Comparison of ENCODE assay signal across 12 cellular contexts in the genomic region with DNA sequence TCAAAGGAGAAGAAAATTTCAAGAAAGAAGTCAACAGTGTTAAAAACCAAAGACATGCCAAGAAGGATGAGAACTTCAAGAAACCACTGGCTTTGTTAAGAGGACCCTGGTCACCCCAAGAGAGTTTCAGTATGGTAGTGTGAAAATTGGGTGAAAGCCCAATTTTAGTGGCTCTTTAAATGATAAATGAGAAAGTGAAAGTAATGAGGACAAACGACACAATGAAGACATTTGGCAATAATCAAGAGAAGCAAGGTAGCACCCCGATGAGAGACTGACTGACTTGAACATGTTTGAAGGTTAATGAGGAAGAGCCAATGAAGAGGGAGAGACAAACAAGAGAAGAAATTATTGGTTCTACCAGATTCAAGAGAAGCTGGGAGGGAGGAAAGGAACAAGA. TPM values are rescaled to one million over a fixed set of nuclear protein-coding genes. Genes with fewer than 3 reads are reported as not detected.
A peak's percentile ranks its signal among the peaks of the same experiment; 100 is the strongest.
DNase-seq lines count a peak whose midpoint lies in the region; ATAC-seq, FAIRE-seq and TF ChIP-seq lines count a peak whose summit lies in the region.
"Had no signal": no experiment of that assay in that cellular context is flagged by ENCODE, and none has a peak within 500 bp of the region (broad histone marks: within the 10 kb centered on the region; RNA-seq: fewer than 3 reads in every experiment).

No MANE protein-coding gene starts in this region.

- no peak for TF ChIP-seq EP300 in HepG2 (IDR thresholded peaks at IDR 0.05; ENCODE audit: low read depth in 2 of 2, low read length in 2 of 2)
- TF ChIP-seq EP300 in HepG2 (CRISPR knock-in tag; IDR thresholded peaks at IDR 0.05; ENCODE audit: borderline replicate concordance) = no peak

- H3K9ac ChIP-seq in HepG2 (ENCODE audit: insufficient read depth, low read depth, low read length) = no peak overlapping the region

- H3K4me1 Mint-ChIP-seq in activated T-helper 17 cell treated with anti-CD3 and anti-CD28 coated beads, Interleukin-2, amount 50 U/mL, for 72 hours = no peaks in the 10 kb centered on the region
- H3K4me1 Mint-ChIP-seq in T-helper 2 cell treated with Interferon-gamma antibody and Interleukin-4, amounts not matched to agents 5 μg/mL and 100 μg/mL, for 36 hours (ENCODE audit: low read depth) = peaks cover 5% of the 10 kb centered on the region

- no peak overlapping the region for H3K4me3 Mint-ChIP-seq in activated T-helper 17 cell treated with anti-CD3 and anti-CD28 coated beads, Interleukin-2, amount 50 U/mL, for 72 hours
- H3K4me3 Mint-ChIP-seq in T-helper 2 cell treated with Interferon-gamma antibody and Interleukin-4, amounts not matched to agents 5 μg/mL and 100 μg/mL, for 36 hours = no peak overlapping the region
- H3K4me3 Mint-ChIP-seq: GM23338 had no signal

- no peaks in the 10 kb centered on the region for H3K27me3 ChIP-seq in right lobe of liver
- H3K27me3 ChIP-seq in HepG2 (ENCODE audit: control insufficient read depth in 1 of 2, insufficient read depth in 2 of 2, low read length in 2 of 2) = no peaks in the 10 kb centered on the region
- H3K27me3 ChIP-seq in thymus (ENCODE audit: control insufficient read depth, insufficient read depth) = no peaks in the 10 kb centered on the region
- H3K27me3 ChIP-seq: SJCRH30 had no signal

- H3K4me3 ChIP-seq in right lobe of liver = no peak overlapping the region
- H3K4me3 ChIP-seq in HepG2 (replicated peaks in 1 of 3; ENCODE audit: insufficient read depth in 1 of 3, low read depth in 2 of 3, low read length in 3 of 3) = no peak overlapping the region
- no peak overlapping the region for H3K4me3 ChIP-seq in thymus (ENCODE audit: low read length)
- H3K4me3 ChIP-seq: GM23338, SJCRH30 had no signal

- no peaks in the 10 kb centered on the region for H4K20me1 ChIP-seq in HepG2 (ENCODE audit: insufficient read depth, low read length)

- no peak for DNase-seq in right lobe of liver
- DNase-seq in HepG2 (ENCODE audit: low spot score) = no peak
- DNase-seq in GM20000 (ENCODE audit: low spot score) = no peak
- no peak for DNase-seq in D341Med (ENCODE audit: low spot score)
- no peak for DNase-seq in T-helper 2 cell treated with Interferon-gamma antibody and Interleukin-4, amounts not matched to agents 5 μg/mL and 100 μg/mL, for 36 hours (ENCODE audit: low spot score)
- DNase-seq: C1 segment of cervical spinal cord, SJCRH30 had no signal

- H3K4me1 ChIP-seq in right lobe of liver = peaks cover 0 to 8% (median 3%) of the 10 kb centered on the region in 4 donors
- no peaks in the 10 kb centered on the region for H3K4me1 ChIP-seq in HepG2 (ENCODE audit: insufficient read depth, low read length)
- H3K4me1 ChIP-seq in thymus (ENCODE audit: control insufficient read depth, insufficient read depth, low read length) = peaks cover 9% of the 10 kb centered on the region
- H3K4me1 ChIP-seq: SJCRH30 had no signal

- no TSS peak for BruUV-seq in HepG2 (replicated peaks; lab: Mats Ljungman, UMichigan)

- in situ Hi-C loops in HepG2 (cut with HindIII; ENCODE audit: extremely low pct_ligation_motif_present, low pct_unique_long_range_greater_than_20kb) = no loop called here

- no peaks in the 10 kb centered on the region for H3K9me3 ChIP-seq in right lobe of liver
- H3K9me3 ChIP-seq in HepG2 (ENCODE audit: low read length) = no peaks in the 10 kb centered on the region
- H3K9me3 ChIP-seq in thymus (ENCODE audit: control insufficient read depth) = no peaks in the 10 kb centered on the region
- H3K9me3 ChIP-seq: SJCRH30 had no signal

- WGBS in right lobe of liver (ENCODE audit: insufficient coverage, low coverage, low lambda C conversion rate, missing lambda C conversion rate) = 0% methylated on average over 2 of the region's 2 CpGs
- WGBS in HepG2 (ENCODE audit: low lambda C conversion rate) = 0% methylated on average over 2 of the region's 2 CpGs
- under 1% methylated on average over 2 of the region's 2 CpGs for WGBS in thymus

- H3K9me3 Mint-ChIP-seq in activated T-helper 17 cell treated with anti-CD3 and anti-CD28 coated beads, Interleukin-2, amount 50 U/mL, for 72 hours = no peaks in the 10 kb centered on the region
- peaks cover 3% of the 10 kb centered on the region for H3K9me3 Mint-ChIP-seq in T-helper 2 cell treated with Interferon-gamma antibody and Interleukin-4, amounts not matched to agents 5 μg/mL and 100 μg/mL, for 36 hours
- H3K9me3 Mint-ChIP-seq: GM23338 had no signal

- H3K36me3 Mint-ChIP-seq in activated T-helper 17 cell treated with anti-CD3 and anti-CD28 coated beads, Interleukin-2, amount 50 U/mL, for 72 hours (ENCODE audit: low read depth) = no peaks in the 10 kb centered on the region
- H3K36me3 Mint-ChIP-seq in T-helper 2 cell treated with Interferon-gamma antibody and Interleukin-4, amounts not matched to agents 5 μg/mL and 100 μg/mL, for 36 hours (ENCODE audit: low read depth) = no peaks in the 10 kb centered on the region

- no peak for TF ChIP-seq POLR2A in right lobe of liver (IDR thresholded peaks at IDR 0.05)
- TF ChIP-seq POLR2A in HepG2 (IDR thresholded peaks at IDR 0.05; ENCODE audit: insufficient read depth in 1 of 2, low read depth in 2 of 2, low read length in 2 of 2) = no peak

- no peak overlapping the region for H2AFZ ChIP-seq in HepG2 (ENCODE audit: low read length)

- intact Hi-C loops in right lobe of liver (cut with DNase I) (loop anchor here in 1 of 2 donors (10.0 kb wide), 1 partner anchor 290 kb away; the partner anchor contains the start of gene PRKACB), HepG2 (cut with micrococcal nuclease; ENCODE audit: unreplicated experiment) (no loop called here)

- no peak overlapping the region for H3K27ac ChIP-seq in right lobe of liver
- no peak overlapping the region for H3K27ac ChIP-seq in HepG2 (ENCODE audit: extremely low read length, insufficient read depth, low read length)
- peak overlapping the region; percentile 37 for H3K27ac ChIP-seq in thymus (ENCODE audit: low read depth)
- H3K27ac ChIP-seq: SJCRH30 had no signal

- no peak for TF ChIP-seq CTCF in right lobe of liver (IDR thresholded peaks at IDR 0.05)
- TF ChIP-seq CTCF in HepG2 (CRISPR knock-in tag; IDR thresholded peaks at IDR 0.05) = no peak
- no peak for TF ChIP-seq CTCF in GM20000 (IDR thresholded peaks at IDR 0.05; ENCODE audit: extremely low read depth, missing control alignments)

- no peaks in the 10 kb centered on the region for H3K79me2 ChIP-seq in HepG2 (ENCODE audit: insufficient read depth, low read length)

- no peak overlapping the region for H3K4me2 ChIP-seq in HepG2 (ENCODE audit: low read depth, low read length)
- H3K4me2 ChIP-seq: GM23338 had no signal

- no peaks in the 10 kb centered on the region for H3K27me3 Mint-ChIP-seq in activated T-helper 17 cell treated with anti-CD3 and anti-CD28 coated beads, Interleukin-2, amount 50 U/mL, for 72 hours
- peaks cover 4% of the 10 kb centered on the region for H3K27me3 Mint-ChIP-seq in T-helper 2 cell treated with Interferon-gamma antibody and Interleukin-4, amounts not matched to agents 5 μg/mL and 100 μg/mL, for 36 hours (ENCODE audit: low read depth)

- CTCF ChIA-PET in HepG2 (lab: Yijun Ruan, JAX; ENCODE audit: low intra/inter-chr PET ratio, low total read pairs) = no interaction called here

- H3K36me3 ChIP-seq in right lobe of liver (no peaks in the 10 kb centered on the region), HepG2 (replicated peaks in 1 of 2; ENCODE audit: control insufficient read depth in 1 of 2, insufficient read depth in 2 of 2, low read length in 2 of 2) (no peaks in the 10 kb centered on the region), thymus (ENCODE audit: control insufficient read depth, insufficient read depth) (no peaks in the 10 kb centered on the region)
- H3K36me3 ChIP-seq: SJCRH30 had no signal

- no peak for TF ChIP-seq RAD21 in HepG2 (CRISPR knock-in tag; IDR thresholded peaks at IDR 0.05)

- no peak overlapping the region for H3K27ac Mint-ChIP-seq in activated T-helper 17 cell treated with anti-CD3 and anti-CD28 coated beads, Interleukin-2, amount 50 U/mL, for 72 hours
- H3K27ac Mint-ChIP-seq in T-helper 2 cell treated with Interferon-gamma antibody and Interleukin-4, amounts not matched to agents 5 μg/mL and 100 μg/mL, for 36 hours = no peak overlapping the region
- H3K27ac Mint-ChIP-seq: GM23338 had no signal

- ATAC-seq in right lobe of liver (peak in 3 of 4 donors; percentile 9 to 24 (median 17)), HepG2 (no peak), HG03342 (IDR thresholded peaks at IDR 0.05; ENCODE audit: unreplicated experiment) (peak; percentile 47)
- peak; percentile 20 for ATAC-seq in activated T-helper 17 cell treated with anti-CD3 and anti-CD28 coated beads, Interleukin-2, amount 50 U/mL, for 72 hours (replicated peaks)
- ATAC-seq: GM23338 had no signal

- POLR2A ChIA-PET in HepG2 (lab: Yijun Ruan, JAX) = no interaction called here

- no peak for FAIRE-seq in HepG2 (lab: Jason Lieb, UNC)

RNA-seq across cellular contexts. Expression of gene DNASE2B, which starts 36.9 kb away (rescaled TPM):
- total RNA-seq in right lobe of liver (under 1 TPM in 3 of 6 experiments, not detected in 3; 0.17 to 0.25 (median 0.25) TPM), HepG2 (2016; rRNA removed; fragmentation: Illumina TruSeq; extraction: Trizol) (not detected in 2 replicates)
- total RNA-seq in HepG2 (2016; cell fraction: cytosol; rRNA removed; fragmentation: Illumina TruSeq; extraction: Trizol; ENCODE audit: low read depth) = not detected in 2 replicates
- not detected in 2 replicates for total RNA-seq in HepG2 (2016; cell fraction: insoluble cytoplasmic fraction; rRNA removed; fragmentation: Illumina TruSeq; extraction: Trizol)
- not detected in 2 replicates for total RNA-seq in HepG2 (2016; cell fraction: membrane; rRNA removed; fragmentation: Illumina TruSeq; extraction: Trizol)
- total RNA-seq in HepG2 (2016; cell fraction: nucleus; rRNA removed; fragmentation: Illumina TruSeq; extraction: Trizol) = not detected in 2 replicates
- polyA plus RNA-seq in HepG2 (2011; rRNA removed) (not detected in 2 replicates), thymus (0.21 TPM)
- polyA plus RNA-seq in HepG2 (2011; cell fraction: cytosol; rRNA removed) = not detected in 2 replicates
- polyA plus RNA-seq in HepG2 (2011; cell fraction: nucleus; rRNA removed) = not detected in 2 replicates
- not detected in 2 replicates for polyA plus RNA-seq in HepG2 (2012)
- polyA plus RNA-seq in HepG2 (2016; cell fraction: cytosol; fragmentation: Illumina TruSeq; extraction: Trizol; ENCODE audit: low read depth) = not detected in 2 replicates
- not detected in 2 replicates for polyA plus RNA-seq in HepG2 (2016; cell fraction: insoluble cytoplasmic fraction; fragmentation: Illumina TruSeq; extraction: Trizol; ENCODE audit: low read depth)
- not detected in 2 replicates for polyA plus RNA-seq in HepG2 (2016; cell fraction: membrane; fragmentation: Illumina TruSeq; extraction: Trizol; ENCODE audit: low read depth)
- polyA plus RNA-seq in HepG2 (2016; cell fraction: nucleus; fragmentation: Illumina TruSeq; extraction: Trizol; ENCODE audit: insufficient read depth, low read depth) = not detected in 2 replicates
- polyA minus RNA-seq in HepG2 (2011; rRNA and poly(A)+ RNA removed; ENCODE audit: low replicate concordance) = not detected in 2 replicates
- polyA minus RNA-seq in HepG2 (2011; cell fraction: cytosol; rRNA and poly(A)+ RNA removed) = not detected in 2 replicates
- polyA minus RNA-seq in HepG2 (2011; cell fraction: nucleus; rRNA and poly(A)+ RNA removed) = not detected in 2 replicates
- total RNA-seq in activated T-helper 17 cell treated with anti-CD3 and anti-CD28 coated beads, Interleukin-2, amount 50 U/mL, for 72 hours = not detected
- total RNA-seq: GM23338, SJCRH30, temporal lobe had no signal
- polyA plus RNA-seq: GM23338 had no signal

RNA-seq across cellular contexts. Expression of gene RPF1, which starts 43.9 kb away (rescaled TPM):
- 10 to 100 TPM in 5 of 6 experiments, 1 to 10 TPM in 1; 8.6 to 29.7 (median 14.0) TPM for total RNA-seq in right lobe of liver
- 39.0 and 58.4 TPM in 2 replicates for total RNA-seq in HepG2 (2016; rRNA removed; fragmentation: Illumina TruSeq; extraction: Trizol)
- 11.4 and 13.2 TPM in 2 replicates for total RNA-seq in HepG2 (2016; cell fraction: cytosol; rRNA removed; fragmentation: Illumina TruSeq; extraction: Trizol; ENCODE audit: low read depth)
- total RNA-seq in HepG2 (2016; cell fraction: insoluble cytoplasmic fraction; rRNA removed; fragmentation: Illumina TruSeq; extraction: Trizol) = 41.0 and 60.2 TPM in 2 replicates
- total RNA-seq in HepG2 (2016; cell fraction: membrane; rRNA removed; fragmentation: Illumina TruSeq; extraction: Trizol) = 14.7 and 18.8 TPM in 2 replicates
- total RNA-seq in HepG2 (2016; cell fraction: nucleus; rRNA removed; fragmentation: Illumina TruSeq; extraction: Trizol) = 23.2 and 24.9 TPM in 2 replicates
- polyA plus RNA-seq in HepG2 (2011; rRNA removed) = 18.0 and 23.0 TPM in 2 replicates
- 8.8 and 12.7 TPM in 2 replicates for polyA plus RNA-seq in HepG2 (2011; cell fraction: cytosol; rRNA removed)
- polyA plus RNA-seq in HepG2 (2011; cell fraction: nucleus; rRNA removed) = 5.6 and 6.2 TPM in 2 replicates
- 16.9 and 23.4 TPM in 2 replicates for polyA plus RNA-seq in HepG2 (2012)
- polyA plus RNA-seq in HepG2 (2016; cell fraction: cytosol; fragmentation: Illumina TruSeq; extraction: Trizol; ENCODE audit: low read depth) = 7.7 and 8.5 TPM in 2 replicates
- polyA plus RNA-seq in HepG2 (2016; cell fraction: insoluble cytoplasmic fraction; fragmentation: Illumina TruSeq; extraction: Trizol; ENCODE audit: low read depth) = 63.0 and 69.9 TPM in 2 replicates
- 8.8 and 11.0 TPM in 2 replicates for polyA plus RNA-seq in HepG2 (2016; cell fraction: membrane; fragmentation: Illumina TruSeq; extraction: Trizol; ENCODE audit: low read depth)
- 31.5 and 32.8 TPM in 2 replicates for polyA plus RNA-seq in HepG2 (2016; cell fraction: nucleus; fragmentation: Illumina TruSeq; extraction: Trizol; ENCODE audit: insufficient read depth, low read depth)
- 1.8 and 7.1 TPM in 2 replicates for polyA minus RNA-seq in HepG2 (2011; rRNA and poly(A)+ RNA removed; ENCODE audit: low replicate concordance)
- 6.5 and 7.5 TPM in 2 replicates for polyA minus RNA-seq in HepG2 (2011; cell fraction: cytosol; rRNA and poly(A)+ RNA removed)
- 18.3 and 21.5 TPM in 2 replicates for polyA minus RNA-seq in HepG2 (2011; cell fraction: nucleus; rRNA and poly(A)+ RNA removed)
- 10 to 100 TPM; 32.0 to 53.2 TPM for total RNA-seq in activated T-helper 17 cell treated with anti-CD3 and anti-CD28 coated beads, Interleukin-2, amount 50 U/mL, for 72 hours
- 54.4 TPM for polyA plus RNA-seq in thymus
